20 cellular contexts compared by ENCODE assay signal in genomic region chr14:61149896-61150295, GRCh38.
DNase-seq lines count a peak whose midpoint lies in the region; ATAC-seq and TF ChIP-seq lines count a peak whose summit lies in the region.
"Had no signal": no experiment of that assay in that cellular context is flagged by ENCODE, and none has a peak within 500 bp of the region (broad histone marks: within the 10 kb centered on the region; RNA-seq: fewer than 3 reads in every experiment).

No MANE protein-coding gene starts in this region.

- no peak for DNase-seq in activated naive CD4-positive, alpha-beta T cell treated with anti-CD3 and anti-CD28 coated beads for 36 hours
- DNase-seq in ascending aorta (ENCODE audit: low spot score in 2 of 2) = no peak
- DNase-seq in thoracic aorta (ENCODE audit: low spot score) = no peak
- no peak for DNase-seq in endothelial cell (ENCODE audit: low spot score)
- DNase-seq in RKO (ENCODE audit: low spot score) = no peak
- DNase-seq: CD8-positive, alpha-beta memory T cell; NCI-H1048; NCI-H1417 treated with DMSO at 0.1 percent for 48 hours; NCI-H187 treated with DMSO at 0.1 percent for 48 hours; NCI-H2227 treated with DMSO at 0.1 percent for 48 hours; NCI-H510A treated with DMSO at 0.1 percent for 48 hours; NCI-H748 treated with DMSO at 0.1 percent for 48 hours; NK-92 treated with Interleukin-12 subunit alpha and Interleukin-12 subunit beta, amount 100 ng/mL, for 24 hours; SIG-M5 had no signal

- H3K9me3 Mint-ChIP-seq in activated naive CD4-positive, alpha-beta T cell treated with anti-CD3 and anti-CD28 coated beads, Interleukin-2, amount 50 U/mL, for 24 hours = no peaks in the 10 kb centered on the region
- H3K9me3 Mint-ChIP-seq in activated naive CD4-positive, alpha-beta T cell treated with anti-CD3 and anti-CD28 coated beads for 36 hours = peaks cover 4% of the 10 kb centered on the region
- peaks cover 6% of the 10 kb centered on the region for H3K9me3 Mint-ChIP-seq in nephron
- no peaks in the 10 kb centered on the region for H3K9me3 Mint-ChIP-seq in endothelial cell (ENCODE audit: unreplicated experiment)

- H3K4me3 ChIP-seq in ascending aorta = no peak overlapping the region
- H3K4me3 ChIP-seq in thoracic aorta = no peak overlapping the region

- no peak for ATAC-seq in thoracic aorta (ENCODE audit: insufficient number of reproducible peaks, low FRiP score, low read depth)
- no peak for ATAC-seq in HG02840 (IDR thresholded peaks at IDR 0.05; ENCODE audit: low FRiP score, unreplicated experiment)
- ATAC-seq: HCT116, SK-N-SH treated with all-trans-retinoic acid at 6 μM for 48 hours had no signal

- H3K9me3 ChIP-seq in ascending aorta (no peaks in the 10 kb centered on the region), thoracic aorta (no peaks in the 10 kb centered on the region)

- H3K4me1 ChIP-seq in ascending aorta (peaks cover 4 to 62% of the 10 kb centered on the region in 2 donors), thoracic aorta (ENCODE audit: control insufficient read depth in 1 of 2, low read depth in 2 of 2) (peaks cover 34 to 87% of the 10 kb centered on the region in 2 donors)

- peak overlapping the region; percentile 88 to 92 for H3K27ac ChIP-seq in ascending aorta
- H3K27ac ChIP-seq in thoracic aorta = peak overlapping the region; percentile 87 to 91
- H3K27ac ChIP-seq: C4-2B had no signal

- H3K4me3 Mint-ChIP-seq in activated naive CD4-positive, alpha-beta T cell treated with anti-CD3 and anti-CD28 coated beads, Interleukin-2, amount 50 U/mL, for 24 hours = no peak overlapping the region
- H3K4me3 Mint-ChIP-seq in activated naive CD4-positive, alpha-beta T cell treated with anti-CD3 and anti-CD28 coated beads for 36 hours = no peak overlapping the region
- H3K4me3 Mint-ChIP-seq in nephron (no peak overlapping the region), endothelial cell (ENCODE audit: unreplicated experiment) (no peak overlapping the region)
- H3K4me3 Mint-ChIP-seq: CD8-positive, alpha-beta memory T cell had no signal

- H3K27ac Mint-ChIP-seq in activated naive CD4-positive, alpha-beta T cell treated with anti-CD3 and anti-CD28 coated beads, Interleukin-2, amount 50 U/mL, for 24 hours = peak overlapping the region; percentile 23
- no peak overlapping the region for H3K27ac Mint-ChIP-seq in activated naive CD4-positive, alpha-beta T cell treated with anti-CD3 and anti-CD28 coated beads for 36 hours
- peak overlapping the region; percentile 95 to 96 (median 96) for H3K27ac Mint-ChIP-seq in nephron
- H3K27ac Mint-ChIP-seq in endothelial cell (ENCODE audit: unreplicated experiment) = no peak overlapping the region
- H3K27ac Mint-ChIP-seq: CD8-positive, alpha-beta memory T cell had no signal

- peaks cover 10% of the 10 kb centered on the region for H3K27me3 Mint-ChIP-seq in activated naive CD4-positive, alpha-beta T cell treated with anti-CD3 and anti-CD28 coated beads, Interleukin-2, amount 50 U/mL, for 24 hours
- H3K27me3 Mint-ChIP-seq in activated naive CD4-positive, alpha-beta T cell treated with anti-CD3 and anti-CD28 coated beads for 36 hours (ENCODE audit: low read depth) = peaks cover 6% of the 10 kb centered on the region
- H3K27me3 Mint-ChIP-seq in nephron (ENCODE audit: low read depth) = no peaks in the 10 kb centered on the region
- peaks cover 2% of the 10 kb centered on the region for H3K27me3 Mint-ChIP-seq in endothelial cell (ENCODE audit: unreplicated experiment)

- H3K27me3 ChIP-seq in ascending aorta (no peaks in the 10 kb centered on the region), thoracic aorta (replicated peaks; ENCODE audit: insufficient read depth) (no peaks in the 10 kb centered on the region)

- intact Hi-C loops in activated naive CD4-positive, alpha-beta T cell treated with anti-CD3 and anti-CD28 coated beads for 36 hours (cut with micrococcal nuclease) = no loop called here
- intact Hi-C loops in ascending aorta (cut with DNase I) = loop anchor here (2.0 to 10.0 kb wide), 3 partner anchors 37 to 1055 kb away; partner anchors contain the start of genes PCNX4 and TMEM30B

- H3K36me3 Mint-ChIP-seq in activated naive CD4-positive, alpha-beta T cell treated with anti-CD3 and anti-CD28 coated beads, Interleukin-2, amount 50 U/mL, for 24 hours = no peaks in the 10 kb centered on the region
- H3K36me3 Mint-ChIP-seq in activated naive CD4-positive, alpha-beta T cell treated with anti-CD3 and anti-CD28 coated beads for 36 hours (ENCODE audit: low read depth) = no peaks in the 10 kb centered on the region
- H3K36me3 Mint-ChIP-seq in nephron (ENCODE audit: low read depth) = peaks cover 6% of the 10 kb centered on the region
- H3K36me3 Mint-ChIP-seq in endothelial cell (ENCODE audit: low read depth, unreplicated experiment) = no peaks in the 10 kb centered on the region
- H3K36me3 Mint-ChIP-seq: CD8-positive, alpha-beta memory T cell had no signal

- H3K36me3 ChIP-seq in ascending aorta (no peaks in the 10 kb centered on the region), thoracic aorta (no peaks in the 10 kb centered on the region)

- TF ChIP-seq CTCF in ascending aorta (IDR thresholded peaks at IDR 0.05) = no peak
- TF ChIP-seq CTCF in nephron (IDR thresholded peaks at IDR 0.05; ENCODE audit: unreplicated experiment in 3 of 3) = no peak
- no peak for TF ChIP-seq CTCF in thoracic aorta (IDR thresholded peaks at IDR 0.05)
- no peak for TF ChIP-seq CTCF in endothelial cell (IDR thresholded peaks at IDR 0.05; ENCODE audit: unreplicated experiment)

- CTCF ChIA-PET in activated naive CD4-positive, alpha-beta T cell treated with anti-CD3 and anti-CD28 coated beads for 36 hours (lab: Charles Lee) = no interaction called here

- no peaks in the 10 kb centered on the region for H3K4me1 Mint-ChIP-seq in activated naive CD4-positive, alpha-beta T cell treated with anti-CD3 and anti-CD28 coated beads, Interleukin-2, amount 50 U/mL, for 24 hours
- peaks cover 4% of the 10 kb centered on the region for H3K4me1 Mint-ChIP-seq in activated naive CD4-positive, alpha-beta T cell treated with anti-CD3 and anti-CD28 coated beads for 36 hours (ENCODE audit: low read depth)
- H3K4me1 Mint-ChIP-seq in nephron = peaks cover 90% of the 10 kb centered on the region
- peaks cover 11% of the 10 kb centered on the region for H3K4me1 Mint-ChIP-seq in endothelial cell (ENCODE audit: unreplicated experiment)
- H3K4me1 Mint-ChIP-seq: CD8-positive, alpha-beta memory T cell had no signal

Comparison
In these comparisons a context has a peak if more than half of its experiments do, and no peak if none do; other contexts are left out.
1. H3K27ac Mint-ChIP-seq: peak in activated naive CD4-positive, alpha-beta T cell treated with anti-CD3 and anti-CD28 coated beads, Interleukin-2, amount 50 U/mL, for 24 hours (single experiment) and nephron (3 of 3); none in activated naive CD4-positive, alpha-beta T cell treated with anti-CD3 and anti-CD28 coated beads for 36 hours (single experiment) and endothelial cell (single experiment).